8 cellular contexts compared by ENCODE assay signal in genomic region chr16:83826146-83826913, GRCh38. TPM values are rescaled to one million over a fixed set of nuclear protein-coding genes. Genes with fewer than 3 reads are reported as not detected.
DNase-seq lines count a peak whose midpoint lies in the region; ATAC-seq and TF ChIP-seq lines count a peak whose summit lies in the region.

No MANE protein-coding gene starts in this region.

- H3K27ac Mint-ChIP-seq in CD4-positive, alpha-beta T cell: no peak overlapping the region
- no peak overlapping the region for H3K27ac Mint-ChIP-seq in activated naive CD8-positive, alpha-beta T cell treated with anti-CD3 and anti-CD28 coated beads, Interleukin-2, amount 50 U/mL, for 24 hours

- peak; percentile 84 for TF ChIP-seq CTCF in CD4-positive, alpha-beta T cell (IDR thresholded peaks at IDR 0.05)

- CTCF ChIA-PET in CD4-positive, alpha-beta T cell (lab: Charles Lee): interaction anchor here (0.6 to 1.0 kb wide), 3 partner anchors 9 to 275 kb away, joined by 3 to 4 read pairs (median 3); no protein-coding TSS in a partner anchor

- no peaks in the 10 kb centered on the region for H3K36me3 Mint-ChIP-seq in CD4-positive, alpha-beta T cell (ENCODE audit: low read depth)
- no peaks in the 10 kb centered on the region for H3K36me3 Mint-ChIP-seq in activated naive CD8-positive, alpha-beta T cell treated with anti-CD3 and anti-CD28 coated beads, Interleukin-2, amount 50 U/mL, for 24 hours (ENCODE audit: low read depth)

- no peak overlapping the region for H3K4me3 Mint-ChIP-seq in CD4-positive, alpha-beta T cell
- no peak overlapping the region for H3K4me3 Mint-ChIP-seq in activated naive CD8-positive, alpha-beta T cell treated with anti-CD3 and anti-CD28 coated beads, Interleukin-2, amount 50 U/mL, for 24 hours

- no peaks in the 10 kb centered on the region for H3K9me3 Mint-ChIP-seq in CD4-positive, alpha-beta T cell
- no peaks in the 10 kb centered on the region for H3K9me3 Mint-ChIP-seq in activated naive CD8-positive, alpha-beta T cell treated with anti-CD3 and anti-CD28 coated beads, Interleukin-2, amount 50 U/mL, for 24 hours

- no peaks in the 10 kb centered on the region for H3K9me3 ChIP-seq in CD4-positive, alpha-beta T cell (ENCODE audit: control insufficient read depth, low read length)

- intact Hi-C loops in CD4-positive, alpha-beta T cell (cut with DNase I, micrococcal nuclease): loop anchor here (1.0 to 5.0 kb wide), 3 partner anchors 238 to 361 kb away; partner anchors contain the start of gene TAF1C (in 1 of the 2)
- intact Hi-C loops in left cardiac atrium (cut with DNase I): loop anchor here (2.0 to 10.0 kb wide), 4 partner anchors 52 to 658 kb away; no protein-coding TSS in a partner anchor

- peaks cover 9% of the 10 kb centered on the region for H3K27me3 Mint-ChIP-seq in CD4-positive, alpha-beta T cell
- H3K27me3 Mint-ChIP-seq in activated naive CD8-positive, alpha-beta T cell treated with anti-CD3 and anti-CD28 coated beads, Interleukin-2, amount 50 U/mL, for 24 hours: no peaks in the 10 kb centered on the region

- POLR2A ChIA-PET in CD4-positive, alpha-beta T cell (lab: Charles Lee): no interaction called here

- H3K4me1 Mint-ChIP-seq in CD4-positive, alpha-beta T cell (ENCODE audit: low read depth): peaks cover 7% of the 10 kb centered on the region
- H3K4me1 Mint-ChIP-seq in activated naive CD8-positive, alpha-beta T cell treated with anti-CD3 and anti-CD28 coated beads, Interleukin-2, amount 50 U/mL, for 24 hours: peaks cover 3% of the 10 kb centered on the region

- no peaks in the 10 kb centered on the region for H3K27me3 ChIP-seq in CD4-positive, alpha-beta T cell (ENCODE audit: control insufficient read depth, insufficient read depth, low read length)

- no peak overlapping the region for H3K27ac ChIP-seq in CD4-positive, alpha-beta T cell (ENCODE audit: low read depth, low read length)

- peak; percentile 98 for ATAC-seq in CD4-positive, alpha-beta T cell (ENCODE audit: poor library complexity)
- ATAC-seq in GM19463 (IDR thresholded peaks at IDR 0.05; ENCODE audit: unreplicated experiment) (peak; percentile 76), left cardiac atrium (peak; percentile 94 to 96), GM19395 (IDR thresholded peaks at IDR 0.05; ENCODE audit: unreplicated experiment) (no peak)
- ATAC-seq in activated naive CD8-positive, alpha-beta T cell treated with anti-CD3 and anti-CD28 coated beads, Interleukin-2, amount 50 U/mL, for 24 hours: peak; percentile 83

- peak; percentile 63 to 84 (median 76) for DNase-seq in CD4-positive, alpha-beta T cell
- peak; percentile 61 for DNase-seq in LHCN-M2 (ENCODE audit: low read depth)
- peak; percentile 76 for DNase-seq in SW480 (ENCODE audit: low spot score)
- peak; percentile 85 for DNase-seq in activated naive CD8-positive, alpha-beta T cell treated with anti-CD3 and anti-CD28 coated beads, Interleukin-2, amount 50 U/mL, for 24 hours
- peak; percentile 86 for DNase-seq in left cardiac atrium
- peak; percentile 82 for DNase-seq in renal cortical epithelial cell (ENCODE audit: low read depth)

RNA-seq across cellular contexts. Expression of gene HSBP1, which starts 18.6 kb away (rescaled TPM):
- total RNA-seq in CD4-positive, alpha-beta T cell: 10 to 100 TPM; 17.4 to 21.9 TPM
- total RNA-seq in LHCN-M2 (2014; rRNA removed) (20.1 and 25.7 TPM in 2 replicates), left cardiac atrium (100 to 1,000 TPM; 145 to 160 TPM), renal cortical epithelial cell (39.1 and 103 TPM in 2 replicates)
- polyA plus RNA-seq in LHCN-M2 (2012): 226 TPM
